Comparison of ENCODE assay signal across 1 cellular context in the genomic region with DNA sequence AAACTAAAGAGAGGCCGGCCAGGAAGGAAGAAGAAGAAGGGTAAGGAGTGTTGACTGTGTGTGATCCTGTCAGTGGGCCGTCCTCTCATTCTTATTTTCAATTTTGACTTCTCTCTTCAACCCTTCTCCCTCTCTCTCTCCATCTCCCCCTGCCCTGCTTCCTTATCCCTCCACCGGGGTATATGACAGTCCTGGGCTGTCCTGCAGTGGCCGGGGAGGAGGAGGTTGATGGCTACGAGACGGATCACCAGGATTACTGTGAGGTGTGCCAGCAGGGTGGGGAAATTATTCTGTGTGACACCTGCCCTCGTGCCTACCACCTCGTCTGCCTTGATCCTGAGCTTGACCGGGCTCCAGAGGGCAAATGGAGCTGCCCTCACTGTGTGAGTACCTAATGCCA.
TF ChIP-seq lines count a peak whose summit lies in the region.

No MANE protein-coding gene starts in this region.

TF ChIP-seq in IMR-90, 13 proteins besides CTCF, POLR2A, EP300 and RAD21:
- no peak for TF ChIP-seq RFX5 (IDR thresholded peaks at IDR 0.05; ENCODE audit: low read depth, low read length)
- TF ChIP-seq, protein P1, sequence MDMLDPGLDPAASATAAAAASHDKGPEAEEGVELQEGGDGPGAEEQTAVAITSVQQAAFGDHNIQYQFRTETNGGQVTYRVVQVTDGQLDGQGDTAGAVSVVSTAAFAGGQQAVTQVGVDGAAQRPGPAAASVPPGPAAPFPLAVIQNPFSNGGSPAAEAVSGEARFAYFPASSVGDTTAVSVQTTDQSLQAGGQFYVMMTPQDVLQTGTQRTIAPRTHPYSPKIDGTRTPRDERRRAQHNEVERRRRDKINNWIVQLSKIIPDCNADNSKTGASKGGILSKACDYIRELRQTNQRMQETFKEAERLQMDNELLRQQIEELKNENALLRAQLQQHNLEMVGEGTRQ (IDR thresholded peaks at IDR 0.05; ENCODE audit: low read depth, low read length): no peak
- TF ChIP-seq, protein P2, sequence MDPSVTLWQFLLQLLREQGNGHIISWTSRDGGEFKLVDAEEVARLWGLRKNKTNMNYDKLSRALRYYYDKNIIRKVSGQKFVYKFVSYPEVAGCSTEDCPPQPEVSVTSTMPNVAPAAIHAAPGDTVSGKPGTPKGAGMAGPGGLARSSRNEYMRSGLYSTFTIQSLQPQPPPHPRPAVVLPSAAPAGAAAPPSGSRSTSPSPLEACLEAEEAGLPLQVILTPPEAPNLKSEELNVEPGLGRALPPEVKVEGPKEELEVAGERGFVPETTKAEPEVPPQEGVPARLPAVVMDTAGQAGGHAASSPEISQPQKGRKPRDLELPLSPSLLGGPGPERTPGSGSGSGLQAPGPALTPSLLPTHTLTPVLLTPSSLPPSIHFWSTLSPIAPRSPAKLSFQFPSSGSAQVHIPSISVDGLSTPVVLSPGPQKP (IDR thresholded peaks at IDR 0.05; ENCODE audit: borderline replicate concordance, low read depth, low read length): no peak
- TF ChIP-seq FOS (IDR thresholded peaks at IDR 0.05; ENCODE audit: low read depth, low read length): no peak
- TF ChIP-seq RCOR1 (IDR thresholded peaks at IDR 0.05; ENCODE audit: insufficient replicate concordance, low read length): no peak
- no peak for TF ChIP-seq MAZ (IDR thresholded peaks at IDR 0.05; ENCODE audit: borderline replicate concordance, low read depth, low read length)
- no peak for TF ChIP-seq BHLHE40 (IDR thresholded peaks at IDR 0.05; ENCODE audit: low read depth, low read length)
- TF ChIP-seq SMC3 (IDR thresholded peaks at IDR 0.05; ENCODE audit: low read depth, low read length): no peak
- no peak for TF ChIP-seq CHD1 (IDR thresholded peaks at IDR 0.05; ENCODE audit: low read depth, low read length)
- no peak for TF ChIP-seq NFE2L2 (IDR thresholded peaks at IDR 0.05; ENCODE audit: low read depth, low read length)
